In genomic region chr2:49306925-49307324, GRCh38 we compare ENCODE assay signal across 1 cellular context.
TF ChIP-seq lines count a peak whose summit lies in the region.

No MANE protein-coding gene starts in this region.

TF ChIP-seq in HepG2, 621 proteins besides CTCF, POLR2A, EP300 and RAD21 (continued from another document and continues in another):
- TF ChIP-seq RERE (CRISPR knock-in tag; IDR thresholded peaks at IDR 0.05; ENCODE audit: low read depth) (no peak), ZBTB3 (CRISPR knock-in tag; IDR thresholded peaks at IDR 0.05; ENCODE audit: borderline replicate concordance, low read depth) (no peak), PLSCR1 (CRISPR knock-in tag; IDR thresholded peaks at IDR 0.05; ENCODE audit: borderline replicate concordance) (no peak), CHD4 (IDR thresholded peaks at IDR 0.05; ENCODE audit: borderline replicate concordance, low read length) (no peak), RNF219 (CRISPR knock-in tag; IDR thresholded peaks at IDR 0.05) (no peak), TBX2 (CRISPR knock-in tag; IDR thresholded peaks at IDR 0.05; ENCODE audit: borderline replicate concordance) (no peak), ZUFSP (CRISPR knock-in tag; IDR thresholded peaks at IDR 0.05; ENCODE audit: borderline replicate concordance) (no peak), HNF4A (CRISPR knock-in tag; IDR thresholded peaks at IDR 0.05) (no peak), FOXJ3 (CRISPR knock-in tag; IDR thresholded peaks at IDR 0.05; ENCODE audit: borderline replicate concordance) (no peak), ZNF570 (CRISPR knock-in tag; IDR thresholded peaks at IDR 0.05; ENCODE audit: borderline replicate concordance) (no peak), ARID4A (CRISPR knock-in tag; IDR thresholded peaks at IDR 0.05; ENCODE audit: borderline replicate concordance) (no peak), FOXP4 (CRISPR knock-in tag; IDR thresholded peaks at IDR 0.05) (peak; percentile 51; the same call in 1 of the 2 replicates), ZNF7 (CRISPR knock-in tag; IDR thresholded peaks at IDR 0.05) (0 out of 2 replicates have a peak, but pooled peaks have one; percentile 25), ZNF503 (CRISPR knock-in tag; IDR thresholded peaks at IDR 0.05) (0 out of 2 replicates have a peak, but pooled peaks have one; percentile 33), ARID5B (CRISPR knock-in tag; IDR thresholded peaks at IDR 0.05) (peak; percentile 81), GMEB2 (CRISPR knock-in tag; IDR thresholded peaks at IDR 0.05; ENCODE audit: low read depth) (no peak), ZFAT (CRISPR knock-in tag; conservative IDR thresholded peaks at IDR 0.05) (no peak), ZNF138 (CRISPR knock-in tag; IDR thresholded peaks at IDR 0.05; ENCODE audit: low read depth) (no peak), NFATC3 (CRISPR knock-in tag; IDR thresholded peaks at IDR 0.05) (no peak), CREBL2 (CRISPR knock-in tag; IDR thresholded peaks at IDR 0.05; ENCODE audit: borderline replicate concordance) (no peak), FIP1L1 (IDR thresholded peaks at IDR 0.05; ENCODE audit: borderline replicate concordance, insufficient read depth, low read depth, low read length) (no peak), ZNF30 (CRISPR knock-in tag; IDR thresholded peaks at IDR 0.05) (no peak), PAX8 (CRISPR knock-in tag; IDR thresholded peaks at IDR 0.05; ENCODE audit: borderline replicate concordance) (no peak), SRF (IDR thresholded peaks at IDR 0.05; ENCODE audit: low read depth, low read length) (no peak), ZNF589 (CRISPR knock-in tag; conservative IDR thresholded peaks at IDR 0.05) (no peak), ADNP (CRISPR knock-in tag; IDR thresholded peaks at IDR 0.05) (no peak), FOXA1 (IDR thresholded peaks at IDR 0.05) (no peak), FOXA1 (CRISPR knock-in tag; IDR thresholded peaks at IDR 0.05) (peak; percentile 57; the same call in 1 of the 2 replicates), PHF21A (CRISPR knock-in tag; IDR thresholded peaks at IDR 0.05) (no peak)
